In genomic region chr3:62771331-62772097, GRCh38 we compare ENCODE assay signal across 18 cellular contexts.
DNase-seq lines count a peak whose midpoint lies in the region; FAIRE-seq lines count a peak whose summit lies in the region.
"Had no signal": no experiment of that assay in that cellular context is flagged by ENCODE, and none has a peak within 500 bp of the region (broad histone marks: within the 10 kb centered on the region; RNA-seq: fewer than 3 reads in every experiment).

No MANE protein-coding gene starts in this region.

- peak; percentile 56 for FAIRE-seq in islet of Langerhans (lab: Jason Lieb, UNC)
- FAIRE-seq: A204.1, G401.6, GM12892, H1 had no signal

- peak; percentile 8 for DNase-seq in NCI-H2107 treated with DMSO at 0.1 percent for 48 hours (lab: John Stamatoyannopoulos, UW; ENCODE audit: unreplicated experiment)
- no peak for DNase-seq in NCI-H2107 (lab: John Stamatoyannopoulos, UW)
- peak; percentile 16 for DNase-seq in NCI-H2171 (lab: John Stamatoyannopoulos, UW)
- DNase-seq in mesenteric fat pad (ENCODE audit: low spot score) = no peak
- no peak for DNase-seq in RPMI8226
- DNase-seq: Caco-2; CD4-positive, CD25-positive, alpha-beta regulatory T cell; CD8-positive, alpha-beta T cell; DMS153; DND-41; GM23248; H7; HCEC 1CT had no signal

Comparison
In these comparisons a context has a peak if more than half of its experiments do, and no peak if none do; other contexts are left out.
1. DNase-seq: peak in NCI-H2107 treated with DMSO at 0.1 percent for 48 hours (single experiment) and NCI-H2171 (single experiment); none in NCI-H2107 (single experiment), mesenteric fat pad (single experiment) and RPMI8226 (single experiment).